Comparison of ENCODE assay signal across 1 cellular context in the genomic region with DNA sequence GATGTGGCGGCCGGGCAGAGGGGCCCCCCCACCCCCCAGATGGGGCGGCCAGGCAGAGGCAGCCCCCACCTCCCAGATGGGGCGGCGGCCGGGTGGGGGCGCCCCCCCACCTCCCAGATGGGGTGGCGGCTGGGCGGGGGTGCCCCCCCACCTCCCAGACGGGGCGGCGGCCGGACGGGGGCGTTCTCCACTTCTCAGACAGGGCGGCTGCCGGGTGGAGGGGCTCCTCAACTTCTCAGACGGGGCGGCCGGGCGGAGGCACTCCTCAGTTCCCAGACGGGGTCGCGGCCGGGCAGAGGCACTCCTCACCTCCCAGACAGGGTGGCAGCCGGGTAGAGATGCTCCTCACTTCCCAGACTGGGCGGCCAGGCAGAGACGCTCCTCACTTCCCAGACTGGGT.
TF ChIP-seq lines count a peak whose summit lies in the region.

No MANE protein-coding gene starts in this region.

TF ChIP-seq in GM23338, 12 proteins besides CTCF, POLR2A, EP300 and RAD21 (continued from another document):
- TF ChIP-seq, protein P1, sequence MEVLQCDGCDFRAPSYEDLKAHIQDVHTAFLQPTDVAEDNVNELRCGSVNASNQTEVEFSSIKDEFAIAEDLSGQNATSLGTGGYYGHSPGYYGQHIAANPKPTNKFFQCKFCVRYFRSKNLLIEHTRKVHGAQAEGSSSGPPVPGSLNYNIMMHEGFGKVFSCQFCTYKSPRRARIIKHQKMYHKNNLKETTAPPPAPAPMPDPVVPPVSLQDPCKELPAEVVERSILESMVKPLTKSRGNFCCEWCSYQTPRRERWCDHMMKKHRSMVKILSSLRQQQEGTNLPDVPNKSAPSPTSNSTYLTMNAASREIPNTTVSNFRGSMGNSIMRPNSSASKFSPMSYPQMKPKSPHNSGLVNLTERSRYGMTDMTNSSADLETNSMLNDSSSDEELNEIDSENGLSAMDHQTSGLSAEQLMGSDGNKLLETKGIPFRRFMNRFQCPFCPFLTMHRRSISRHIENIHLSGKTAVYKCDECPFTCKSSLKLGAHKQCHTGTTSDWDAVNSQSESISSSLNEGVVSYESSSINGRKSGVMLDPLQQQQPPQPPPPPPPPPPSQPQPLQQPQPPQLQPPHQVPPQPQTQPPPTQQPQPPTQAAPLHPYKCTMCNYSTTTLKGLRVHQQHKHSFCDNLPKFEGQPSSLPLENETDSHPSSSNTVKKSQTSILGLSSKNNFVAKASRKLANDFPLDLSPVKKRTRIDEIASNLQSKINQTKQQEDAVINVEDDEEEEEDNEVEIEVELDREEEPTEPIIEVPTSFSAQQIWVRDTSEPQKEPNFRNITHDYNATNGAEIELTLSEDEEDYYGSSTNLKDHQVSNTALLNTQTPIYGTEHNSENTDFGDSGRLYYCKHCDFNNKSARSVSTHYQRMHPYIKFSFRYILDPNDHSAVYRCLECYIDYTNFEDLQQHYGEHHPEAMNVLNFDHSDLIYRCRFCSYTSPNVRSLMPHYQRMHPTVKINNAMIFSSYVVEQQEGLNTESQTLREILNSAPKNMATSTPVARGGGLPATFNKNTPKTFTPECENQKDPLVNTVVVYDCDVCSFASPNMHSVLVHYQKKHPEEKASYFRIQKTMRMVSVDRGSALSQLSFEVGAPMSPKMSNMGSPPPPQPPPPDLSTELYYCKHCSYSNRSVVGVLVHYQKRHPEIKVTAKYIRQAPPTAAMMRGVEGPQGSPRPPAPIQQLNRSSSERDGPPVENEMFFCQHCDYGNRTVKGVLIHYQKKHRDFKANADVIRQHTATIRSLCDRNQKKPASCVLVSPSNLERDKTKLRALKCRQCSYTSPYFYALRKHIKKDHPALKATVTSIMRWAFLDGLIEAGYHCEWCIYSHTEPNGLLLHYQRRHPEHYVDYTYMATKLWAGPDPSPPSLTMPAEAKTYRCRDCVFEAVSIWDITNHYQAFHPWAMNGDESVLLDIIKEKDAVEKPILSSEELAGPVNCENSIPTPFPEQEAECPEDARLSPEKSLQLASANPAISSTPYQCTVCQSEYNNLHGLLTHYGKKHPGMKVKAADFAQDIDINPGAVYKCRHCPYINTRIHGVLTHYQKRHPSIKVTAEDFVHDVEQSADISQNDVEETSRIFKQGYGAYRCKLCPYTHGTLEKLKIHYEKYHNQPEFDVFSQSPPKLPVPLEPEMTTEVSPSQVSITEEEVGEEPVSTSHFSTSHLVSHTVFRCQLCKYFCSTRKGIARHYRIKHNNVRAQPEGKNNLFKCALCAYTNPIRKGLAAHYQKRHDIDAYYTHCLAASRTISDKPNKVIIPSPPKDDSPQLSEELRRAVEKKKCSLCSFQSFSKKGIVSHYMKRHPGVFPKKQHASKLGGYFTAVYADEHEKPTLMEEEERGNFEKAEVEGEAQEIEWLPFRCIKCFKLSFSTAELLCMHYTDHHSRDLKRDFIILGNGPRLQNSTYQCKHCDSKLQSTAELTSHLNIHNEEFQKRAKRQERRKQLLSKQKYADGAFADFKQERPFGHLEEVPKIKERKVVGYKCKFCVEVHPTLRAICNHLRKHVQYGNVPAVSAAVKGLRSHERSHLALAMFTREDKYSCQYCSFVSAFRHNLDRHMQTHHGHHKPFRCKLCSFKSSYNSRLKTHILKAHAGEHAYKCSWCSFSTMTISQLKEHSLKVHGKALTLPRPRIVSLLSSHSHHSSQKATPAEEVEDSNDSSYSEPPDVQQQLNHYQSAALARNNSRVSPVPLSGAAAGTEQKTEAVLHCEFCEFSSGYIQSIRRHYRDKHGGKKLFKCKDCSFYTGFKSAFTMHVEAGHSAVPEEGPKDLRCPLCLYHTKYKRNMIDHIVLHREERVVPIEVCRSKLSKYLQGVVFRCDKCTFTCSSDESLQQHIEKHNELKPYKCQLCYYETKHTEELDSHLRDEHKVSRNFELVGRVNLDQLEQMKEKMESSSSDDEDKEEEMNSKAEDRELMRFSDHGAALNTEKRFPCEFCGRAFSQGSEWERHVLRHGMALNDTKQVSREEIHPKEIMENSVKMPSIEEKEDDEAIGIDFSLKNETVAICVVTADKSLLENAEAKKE (CRISPR knock-in tag; IDR thresholded peaks at IDR 0.05): no peak
- TF ChIP-seq POLR2AphosphoS5 (IDR thresholded peaks at IDR 0.05; ENCODE audit: low read depth) (no peak), CREB1 (CRISPR knock-in tag; IDR thresholded peaks at IDR 0.05; ENCODE audit: low read depth) (no peak), EZH2 (IDR thresholded peaks at IDR 0.05; ENCODE audit: low read depth, unreplicated experiment) (no peak), ZNF114 (CRISPR knock-in tag; IDR thresholded peaks at IDR 0.05) (no peak), JUNB (IDR thresholded peaks at IDR 0.05; ENCODE audit: unreplicated experiment) (no peak), STAT1 (IDR thresholded peaks at IDR 0.05; ENCODE audit: unreplicated experiment) (no peak), ZNF331 (CRISPR knock-in tag; IDR thresholded peaks at IDR 0.05; ENCODE audit: low read depth) (no peak), EZH2phosphoT487 (IDR thresholded peaks at IDR 0.05; ENCODE audit: unreplicated experiment) (no peak)
- TF ChIP-seq, protein P2, sequence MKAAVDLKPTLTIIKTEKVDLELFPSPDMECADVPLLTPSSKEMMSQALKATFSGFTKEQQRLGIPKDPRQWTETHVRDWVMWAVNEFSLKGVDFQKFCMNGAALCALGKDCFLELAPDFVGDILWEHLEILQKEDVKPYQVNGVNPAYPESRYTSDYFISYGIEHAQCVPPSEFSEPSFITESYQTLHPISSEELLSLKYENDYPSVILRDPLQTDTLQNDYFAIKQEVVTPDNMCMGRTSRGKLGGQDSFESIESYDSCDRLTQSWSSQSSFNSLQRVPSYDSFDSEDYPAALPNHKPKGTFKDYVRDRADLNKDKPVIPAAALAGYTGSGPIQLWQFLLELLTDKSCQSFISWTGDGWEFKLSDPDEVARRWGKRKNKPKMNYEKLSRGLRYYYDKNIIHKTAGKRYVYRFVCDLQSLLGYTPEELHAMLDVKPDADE (IDR thresholded peaks at IDR 0.05): no peak
- TF ChIP-seq, protein P3, sequence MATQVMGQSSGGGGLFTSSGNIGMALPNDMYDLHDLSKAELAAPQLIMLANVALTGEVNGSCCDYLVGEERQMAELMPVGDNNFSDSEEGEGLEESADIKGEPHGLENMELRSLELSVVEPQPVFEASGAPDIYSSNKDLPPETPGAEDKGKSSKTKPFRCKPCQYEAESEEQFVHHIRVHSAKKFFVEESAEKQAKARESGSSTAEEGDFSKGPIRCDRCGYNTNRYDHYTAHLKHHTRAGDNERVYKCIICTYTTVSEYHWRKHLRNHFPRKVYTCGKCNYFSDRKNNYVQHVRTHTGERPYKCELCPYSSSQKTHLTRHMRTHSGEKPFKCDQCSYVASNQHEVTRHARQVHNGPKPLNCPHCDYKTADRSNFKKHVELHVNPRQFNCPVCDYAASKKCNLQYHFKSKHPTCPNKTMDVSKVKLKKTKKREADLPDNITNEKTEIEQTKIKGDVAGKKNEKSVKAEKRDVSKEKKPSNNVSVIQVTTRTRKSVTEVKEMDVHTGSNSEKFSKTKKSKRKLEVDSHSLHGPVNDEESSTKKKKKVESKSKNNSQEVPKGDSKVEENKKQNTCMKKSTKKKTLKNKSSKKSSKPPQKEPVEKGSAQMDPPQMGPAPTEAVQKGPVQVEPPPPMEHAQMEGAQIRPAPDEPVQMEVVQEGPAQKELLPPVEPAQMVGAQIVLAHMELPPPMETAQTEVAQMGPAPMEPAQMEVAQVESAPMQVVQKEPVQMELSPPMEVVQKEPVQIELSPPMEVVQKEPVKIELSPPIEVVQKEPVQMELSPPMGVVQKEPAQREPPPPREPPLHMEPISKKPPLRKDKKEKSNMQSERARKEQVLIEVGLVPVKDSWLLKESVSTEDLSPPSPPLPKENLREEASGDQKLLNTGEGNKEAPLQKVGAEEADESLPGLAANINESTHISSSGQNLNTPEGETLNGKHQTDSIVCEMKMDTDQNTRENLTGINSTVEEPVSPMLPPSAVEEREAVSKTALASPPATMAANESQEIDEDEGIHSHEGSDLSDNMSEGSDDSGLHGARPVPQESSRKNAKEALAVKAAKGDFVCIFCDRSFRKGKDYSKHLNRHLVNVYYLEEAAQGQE (IDR thresholded peaks at IDR 0.05; ENCODE audit: unreplicated experiment): no peak
